ENCODE assay signal across 26 cellular contexts in the genomic region with DNA sequence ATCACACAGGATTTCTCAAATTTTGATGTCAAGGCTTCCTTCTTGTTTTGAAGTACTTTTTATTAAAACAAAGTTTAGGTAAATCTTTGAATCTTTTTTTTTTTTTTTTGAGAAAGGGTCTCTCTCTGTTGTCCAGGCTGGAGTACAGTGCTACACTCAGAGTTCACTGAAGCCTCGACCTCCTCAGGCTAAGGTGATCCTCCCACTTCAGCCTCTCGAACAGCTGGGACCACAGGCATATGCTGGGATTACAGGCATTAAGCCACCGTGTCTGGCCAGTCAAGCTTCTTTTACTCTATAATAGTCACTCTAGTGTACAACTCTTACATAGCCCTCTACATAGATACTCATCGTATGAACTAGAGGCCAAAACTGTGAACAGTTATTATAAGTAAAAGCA.
"Had no signal": no experiment of that assay in that cellular context is flagged by ENCODE, and none has a peak within 500 bp of the region (broad histone marks: within the 10 kb centered on the region; RNA-seq: fewer than 3 reads in every experiment).

No MANE protein-coding gene starts in this region.

- H3K9ac ChIP-seq: SK-N-SH had no signal

- H3K4me3 ChIP-seq: ascending aorta, body of pancreas had no signal

- DNase-seq: activated CD4-positive, alpha-beta T cell treated with anti-CD3 and anti-CD28 coated beads for 4 hours; activated CD4-positive, alpha-beta T cell treated with anti-CD3 and anti-CD28 coated beads, Interleukin-2, amount 50 U/mL, for 4 hours; activated CD8-positive, alpha-beta T cell treated with anti-CD3 and anti-CD28 coated beads, Interleukin-2, amount 10 ng/mL, durations not matched to agents 7 days and 5 days; activated effector memory CD4-positive, alpha-beta T cell treated with Interleukin-2 at 50 U/mL for 16 hours; activated naive CD4-positive, alpha-beta T cell; activated T-cell treated with anti-CD3 and anti-CD28 coated beads, Interleukin-2, amount 50 U/mL, for 1 hour; amniotic stem cell; body of pancreas; central memory CD4-positive, alpha-beta T cell; cortex of kidney; Kasumi-1; NCI-H1105 treated with DMSO at 0.1 percent for 48 hours; NCI-H1436 treated with DMSO at 0.1 percent for 48 hours; NCI-H187; NCI-H2081; NCI-H510A treated with DMSO at 0.1 percent for 48 hours; NCI-H748 treated with DMSO at 0.1 percent for 48 hours; RPMI8226; SK-N-SH; T-helper 1 cell had no signal

- H3K27ac Mint-ChIP-seq: activated CD8-positive, alpha-beta T cell treated with anti-CD3 and anti-CD28 coated beads, Interleukin-2, amount 10 ng/mL, durations not matched to agents 7 days and 5 days; activated naive CD4-positive, alpha-beta T cell treated with anti-CD3 and anti-CD28 coated beads, Interleukin-2, amount 50 U/mL, for 24 hours; activated T-helper 1 cell treated with anti-CD3 and anti-CD28 coated beads, Interleukin-12 subunit alpha, Interleukin-12 subunit beta, Interleukin-2, Interleukin-4 antibody, amounts not matched to agents 30 ng/mL and 10 ng/mL and 1 ng/mL, durations not matched to agents 14 hours and 24 hours and 36 hours had no signal

- ATAC-seq: activated CD4-positive, CD25-positive, alpha-beta regulatory T cell treated with anti-CD3 and anti-CD28 coated beads, Interleukin-2, amount 50 U/mL, for 24 hours; activated CD8-positive, alpha-beta T cell treated with anti-CD3 and anti-CD28 coated beads, Interleukin-2, amount 10 ng/mL, durations not matched to agents 7 days and 5 days; body of pancreas; Right ventricle myocardium inferior had no signal

- H3K4me3 Mint-ChIP-seq: activated CD8-positive, alpha-beta T cell treated with anti-CD3 and anti-CD28 coated beads, Interleukin-2, amount 10 ng/mL, durations not matched to agents 7 days and 5 days; activated naive CD4-positive, alpha-beta T cell treated with anti-CD3 and anti-CD28 coated beads, Interleukin-2, amount 50 U/mL, for 24 hours; activated T-helper 1 cell treated with anti-CD3 and anti-CD28 coated beads, Interleukin-12 subunit alpha, Interleukin-12 subunit beta, Interleukin-2, Interleukin-4 antibody, amounts not matched to agents 30 ng/mL and 10 ng/mL and 1 ng/mL, durations not matched to agents 14 hours and 24 hours and 36 hours had no signal

- H3K9me3 ChIP-seq: ascending aorta, body of pancreas, SK-N-SH had no signal

- H3K27me3 ChIP-seq: ascending aorta, body of pancreas had no signal

- H3K9me3 Mint-ChIP-seq: activated naive CD4-positive, alpha-beta T cell treated with anti-CD3 and anti-CD28 coated beads, Interleukin-2, amount 50 U/mL, for 24 hours; activated T-helper 1 cell treated with anti-CD3 and anti-CD28 coated beads, Interleukin-12 subunit alpha, Interleukin-12 subunit beta, Interleukin-2, Interleukin-4 antibody, amounts not matched to agents 30 ng/mL and 10 ng/mL and 1 ng/mL, durations not matched to agents 14 hours and 24 hours and 36 hours had no signal

- FAIRE-seq: bronchial epithelial cell had no signal

- H3K4me2 ChIP-seq: SK-N-SH had no signal

- H3K4me1 ChIP-seq: ascending aorta had no signal

- H3K27me3 Mint-ChIP-seq: activated naive CD4-positive, alpha-beta T cell treated with anti-CD3 and anti-CD28 coated beads, Interleukin-2, amount 50 U/mL, for 24 hours had no signal

- H3K27ac ChIP-seq: ascending aorta, body of pancreas had no signal
